ENCODE assay signal across 2 cellular contexts in the genomic region with DNA sequence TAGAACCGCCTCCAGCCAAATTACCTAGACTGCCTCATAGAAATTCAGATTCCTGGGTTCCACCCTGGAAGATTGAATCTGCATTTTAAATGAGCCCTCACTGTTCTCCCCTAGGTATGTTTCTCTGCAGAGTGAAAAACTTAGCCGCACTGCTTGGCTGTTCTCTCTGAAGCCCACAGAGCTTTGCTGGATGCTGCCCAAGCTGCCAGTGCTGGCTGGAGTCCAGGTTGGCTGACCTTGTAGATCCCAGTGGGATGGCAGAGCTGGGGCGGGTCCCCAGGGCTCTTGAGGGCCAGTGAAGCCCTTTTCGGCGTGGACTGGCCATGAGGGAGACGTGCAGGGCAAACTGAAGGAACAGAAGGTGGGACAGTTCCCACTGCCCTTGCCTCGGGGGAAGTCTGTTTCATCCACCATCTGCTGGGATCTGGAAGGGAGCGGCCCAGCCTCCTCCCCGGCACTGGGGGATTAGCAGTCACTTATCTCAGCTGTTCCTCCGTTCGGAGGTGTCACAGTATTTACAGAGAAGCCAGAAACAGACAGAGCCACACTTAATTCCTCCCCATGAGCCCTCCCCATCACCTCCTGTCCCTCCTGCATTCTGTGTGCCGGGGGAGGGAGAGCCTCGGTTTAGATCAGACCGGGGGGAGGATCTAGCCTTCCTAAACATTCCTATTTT.
TF ChIP-seq lines count a peak whose summit lies in the region.

No MANE protein-coding gene starts in this region.

TF ChIP-seq in A549, 52 proteins besides CTCF, POLR2A, EP300 and RAD21:
- TF ChIP-seq FOSL2 (IDR thresholded peaks at IDR 0.05) (no peak), FOSL2 (CRISPR knock-in tag; IDR thresholded peaks at IDR 0.05) (no peak), ZC3H11A (IDR thresholded peaks at IDR 0.05) (no peak), RFX5 (IDR thresholded peaks at IDR 0.05) (no peak), ESRRA (IDR thresholded peaks at IDR 0.05; ENCODE audit: borderline replicate concordance, low read length) (no peak), NR3C1 (IDR thresholded peaks at IDR 0.05) (no peak)

TF ChIP-seq in IMR-90, 13 proteins besides CTCF, POLR2A, EP300 and RAD21:
- TF ChIP-seq BHLHE40 (IDR thresholded peaks at IDR 0.05; ENCODE audit: low read depth, low read length): no peak
- no peak for TF ChIP-seq FOS (IDR thresholded peaks at IDR 0.05; ENCODE audit: low read depth, low read length)
- no peak for TF ChIP-seq RFX5 (IDR thresholded peaks at IDR 0.05; ENCODE audit: low read depth, low read length)
- no peak for TF ChIP-seq MAFK (IDR thresholded peaks at IDR 0.05; ENCODE audit: low read depth, low read length)
- TF ChIP-seq CEBPB (IDR thresholded peaks at IDR 0.05; ENCODE audit: low read depth, low read length): no peak
- TF ChIP-seq, protein P1, sequence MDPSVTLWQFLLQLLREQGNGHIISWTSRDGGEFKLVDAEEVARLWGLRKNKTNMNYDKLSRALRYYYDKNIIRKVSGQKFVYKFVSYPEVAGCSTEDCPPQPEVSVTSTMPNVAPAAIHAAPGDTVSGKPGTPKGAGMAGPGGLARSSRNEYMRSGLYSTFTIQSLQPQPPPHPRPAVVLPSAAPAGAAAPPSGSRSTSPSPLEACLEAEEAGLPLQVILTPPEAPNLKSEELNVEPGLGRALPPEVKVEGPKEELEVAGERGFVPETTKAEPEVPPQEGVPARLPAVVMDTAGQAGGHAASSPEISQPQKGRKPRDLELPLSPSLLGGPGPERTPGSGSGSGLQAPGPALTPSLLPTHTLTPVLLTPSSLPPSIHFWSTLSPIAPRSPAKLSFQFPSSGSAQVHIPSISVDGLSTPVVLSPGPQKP (IDR thresholded peaks at IDR 0.05; ENCODE audit: borderline replicate concordance, low read depth, low read length): no peak
- TF ChIP-seq RCOR1 (IDR thresholded peaks at IDR 0.05; ENCODE audit: insufficient replicate concordance, low read length): no peak
- no peak for TF ChIP-seq CHD1 (IDR thresholded peaks at IDR 0.05; ENCODE audit: low read depth, low read length)
- TF ChIP-seq USF2 (IDR thresholded peaks at IDR 0.05; ENCODE audit: low read depth, low read length): no peak
- no peak for TF ChIP-seq SMC3 (IDR thresholded peaks at IDR 0.05; ENCODE audit: low read depth, low read length)
- no peak for TF ChIP-seq MAZ (IDR thresholded peaks at IDR 0.05; ENCODE audit: borderline replicate concordance, low read depth, low read length)
- TF ChIP-seq MXI1 (IDR thresholded peaks at IDR 0.05; ENCODE audit: borderline replicate concordance, low read depth, low read length): no peak
- TF ChIP-seq NFE2L2 (IDR thresholded peaks at IDR 0.05; ENCODE audit: low read depth, low read length): no peak
